8 cellular contexts compared by ENCODE assay signal in the genomic region with DNA sequence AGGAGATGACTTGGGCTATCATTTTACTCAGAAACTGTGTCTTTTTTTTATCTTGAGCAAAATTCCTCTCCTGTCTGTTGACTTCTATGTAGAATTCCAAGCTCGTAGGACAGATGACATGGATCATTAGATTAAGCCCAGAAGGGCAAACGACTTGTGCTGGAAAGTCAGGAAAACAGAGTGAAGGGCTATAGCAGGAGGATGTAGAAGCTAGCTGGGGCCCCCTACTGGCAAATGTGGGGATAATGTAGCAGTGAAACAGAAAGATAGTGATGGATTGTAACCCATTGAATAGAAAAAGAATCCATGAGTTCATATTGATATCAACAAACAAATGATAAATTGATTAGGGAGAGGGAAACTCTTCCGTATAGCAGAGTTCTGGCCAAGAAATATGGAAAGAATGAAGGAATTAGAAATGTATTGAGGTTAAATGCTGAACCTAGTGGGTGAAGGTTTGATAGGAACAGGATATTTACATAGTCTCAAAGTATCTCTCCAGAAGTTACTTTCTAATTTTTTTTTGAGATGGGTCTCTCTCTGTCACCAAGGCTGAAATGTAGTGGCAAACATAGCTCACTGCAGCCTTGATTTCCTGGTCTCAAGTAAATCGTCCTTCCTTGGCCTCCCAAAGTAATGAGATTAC.
DNase-seq lines count a peak whose midpoint lies in the region; ATAC-seq and TF ChIP-seq lines count a peak whose summit lies in the region.

No MANE protein-coding gene starts in this region.

- H3K4me3 Mint-ChIP-seq in activated CD4-positive, alpha-beta T cell treated with anti-CD3 and anti-CD28 coated beads, Interleukin-2, amount 10 ng/mL, durations not matched to agents 24 days and 14 days, result no peak overlapping the region
- H3K4me3 Mint-ChIP-seq in glutamatergic neuron (ENCODE audit: unreplicated experiment), result no peak overlapping the region

- intact Hi-C loops in activated CD4-positive, alpha-beta T cell treated with anti-CD3 and anti-CD28 coated beads, Interleukin-2, amount 10 ng/mL, durations not matched to agents 24 days and 14 days (cut with micrococcal nuclease), result no loop called here

- no peaks in the 10 kb centered on the region for H3K36me3 Mint-ChIP-seq in activated CD4-positive, alpha-beta T cell treated with anti-CD3 and anti-CD28 coated beads, Interleukin-2, amount 10 ng/mL, durations not matched to agents 24 days and 14 days (ENCODE audit: low read depth)
- no peaks in the 10 kb centered on the region for H3K36me3 Mint-ChIP-seq in glutamatergic neuron (ENCODE audit: unreplicated experiment)

- H3K9me3 Mint-ChIP-seq in activated CD4-positive, alpha-beta T cell treated with anti-CD3 and anti-CD28 coated beads, Interleukin-2, amount 10 ng/mL, durations not matched to agents 24 days and 14 days, result no peaks in the 10 kb centered on the region
- no peaks in the 10 kb centered on the region for H3K9me3 Mint-ChIP-seq in glutamatergic neuron (ENCODE audit: unreplicated experiment)

- ATAC-seq in GM21447 (IDR thresholded peaks at IDR 0.05; ENCODE audit: unreplicated experiment), result peak; percentile 80

- DNase-seq in DMS 273 (lab: John Stamatoyannopoulos, UW; ENCODE audit: unreplicated experiment), result peak; percentile 51
- no peak for DNase-seq in DMS 273 treated with DMSO at 0.1 percent for 48 hours (lab: John Stamatoyannopoulos, UW)
- DNase-seq in NCI-H1092 (lab: John Stamatoyannopoulos, UW), result peak; percentile 22
- DNase-seq in activated CD4-positive, alpha-beta T cell treated with anti-CD3 and anti-CD28 coated beads, Interleukin-2, amount 10 ng/mL, durations not matched to agents 24 days and 14 days, result peak; percentile 78
- DNase-seq in glutamatergic neuron, result peak; percentile 62
- DNase-seq in putamen (ENCODE audit: low spot score), result peak; percentile 16
- no peak for DNase-seq in GOT3 (lab: John Stamatoyannopoulos, UW)

- H3K27ac Mint-ChIP-seq in activated CD4-positive, alpha-beta T cell treated with anti-CD3 and anti-CD28 coated beads, Interleukin-2, amount 10 ng/mL, durations not matched to agents 24 days and 14 days, result no peak overlapping the region
- no peak overlapping the region for H3K27ac Mint-ChIP-seq in glutamatergic neuron (ENCODE audit: unreplicated experiment)

- peaks cover 20% of the 10 kb centered on the region for H3K27me3 Mint-ChIP-seq in activated CD4-positive, alpha-beta T cell treated with anti-CD3 and anti-CD28 coated beads, Interleukin-2, amount 10 ng/mL, durations not matched to agents 24 days and 14 days
- H3K27me3 Mint-ChIP-seq in glutamatergic neuron (ENCODE audit: unreplicated experiment), result peaks cover 2% of the 10 kb centered on the region

- H3K4me1 Mint-ChIP-seq in activated CD4-positive, alpha-beta T cell treated with anti-CD3 and anti-CD28 coated beads, Interleukin-2, amount 10 ng/mL, durations not matched to agents 24 days and 14 days, result peaks cover 4% of the 10 kb centered on the region
- H3K4me1 Mint-ChIP-seq in glutamatergic neuron (ENCODE audit: low read depth, unreplicated experiment), result peaks cover 5% of the 10 kb centered on the region

- peak; percentile 67 for TF ChIP-seq CTCF in glutamatergic neuron (IDR thresholded peaks at IDR 0.05; ENCODE audit: partially characterized antibody, unreplicated experiment)

Comparison
In these comparisons a context has a peak if more than half of its experiments do, and no peak if none do; other contexts are left out.
1. DNase-seq: peak in DMS 273 (single experiment), NCI-H1092 (single experiment), activated CD4-positive, alpha-beta T cell treated with anti-CD3 and anti-CD28 coated beads, Interleukin-2, amount 10 ng/mL, durations not matched to agents 24 days and 14 days (single experiment), glutamatergic neuron (single experiment) and putamen (single experiment); none in DMS 273 treated with DMSO at 0.1 percent for 48 hours (single experiment) and GOT3 (single experiment).